ENCODE assay signal across 9 cellular contexts in genomic region chr10:61733358-61733940, GRCh38.
DNase-seq lines count a peak whose midpoint lies in the region; ATAC-seq and TF ChIP-seq lines count a peak whose summit lies in the region.
"Had no signal": no experiment of that assay in that cellular context is flagged by ENCODE, and none has a peak within 500 bp of the region (broad histone marks: within the 10 kb centered on the region; RNA-seq: fewer than 3 reads in every experiment).

No MANE protein-coding gene starts in this region.

- intact Hi-C loops in activated CD4-positive, alpha-beta memory T cell treated with anti-CD3 and anti-CD28 coated beads for 36 hours (cut with micrococcal nuclease) = no loop called here
- intact Hi-C loops in psoas muscle (cut with DNase I) = loop anchor here (5.0 to 10.0 kb wide), 2 partner anchors 589 to 916 kb away; no protein-coding TSS in a partner anchor

- H3K27ac ChIP-seq in SK-N-SH (ENCODE audit: low read depth in 2 of 2, low read length in 1 of 2) = peak overlapping the region in 1 of 2 experiments; percentile 58; a peak in 1 of 4 replicates
- no peak overlapping the region for H3K27ac ChIP-seq in psoas muscle

- H3K4me1 ChIP-seq in SK-N-SH (ENCODE audit: control insufficient read depth in 1 of 2, insufficient read depth in 2 of 2, low read depth in 1 of 2, low read length in 1 of 2) (peaks cover 0 to 9% of the 10 kb centered on the region in 2 experiments; a peak in 1 of 4 replicates), psoas muscle (no peaks in the 10 kb centered on the region)

- no peak overlapping the region for H3K9ac ChIP-seq in SK-N-SH

- H3K27ac Mint-ChIP-seq in activated CD4-positive, alpha-beta memory T cell treated with anti-CD3 and anti-CD28 coated beads for 36 hours = no peak overlapping the region
- H3K27ac Mint-ChIP-seq in activated CD4-positive, alpha-beta memory T cell treated with anti-CD3 and anti-CD28 coated beads, Interleukin-2, amount 10 ng/mL, durations not matched to agents 7 days and 5 days = no peak overlapping the region
- H3K27ac Mint-ChIP-seq: activated naive CD4-positive, alpha-beta T cell treated with anti-CD3 and anti-CD28 coated beads, Interleukin-2, amount 50 U/mL, for 72 hours had no signal

- peak; percentile 66 for TF ChIP-seq RAD21 in Ishikawa (IDR thresholded peaks at IDR 0.05; ENCODE audit: low read depth)
- peak; percentile 85 for TF ChIP-seq RAD21 in SK-N-SH (IDR thresholded peaks at IDR 0.05; ENCODE audit: low read length)

- CTCF ChIA-PET in activated CD4-positive, alpha-beta memory T cell treated with anti-CD3 and anti-CD28 coated beads for 36 hours (lab: Charles Lee) = interaction anchor here (0.6 to 2.7 kb wide), 12 partner anchors 8 to 917 kb away, joined by 3 to 8 read pairs (median 6); no protein-coding TSS in a partner anchor
- CTCF ChIA-PET in activated CD4-positive, alpha-beta memory T cell treated with anti-CD3 and anti-CD28 coated beads, Interleukin-2, amount 10 ng/mL, durations not matched to agents 7 days and 5 days (lab: Charles Lee) = interaction anchor here (1.0 to 3.0 kb wide), 7 partner anchors 9 to 914 kb away, joined by 3 to 10 read pairs (median 4); no protein-coding TSS in a partner anchor
- CTCF ChIA-PET in SK-N-SH (lab: Yijun Ruan, JAX) = interaction anchor here (0.6 to 4.1 kb wide), 25 partner anchors 11 to 598 kb away, joined by 3 to 44 read pairs (median 3); no protein-coding TSS in a partner anchor

- no peaks in the 10 kb centered on the region for H4K20me1 ChIP-seq in SK-N-SH (ENCODE audit: insufficient read depth)

- ATAC-seq in psoas muscle = no peak
- no peak for ATAC-seq in HG02938 (IDR thresholded peaks at IDR 0.05; ENCODE audit: unreplicated experiment)
- ATAC-seq in GM21825 (IDR thresholded peaks at IDR 0.05; ENCODE audit: unreplicated experiment) = no peak
- ATAC-seq: activated naive CD4-positive, alpha-beta T cell treated with anti-CD3 and anti-CD28 coated beads, Interleukin-2, amount 50 U/mL, for 72 hours had no signal

- TF ChIP-seq EP300 in Ishikawa (IDR thresholded peaks at IDR 0.05; ENCODE audit: borderline replicate concordance) (no peak), SK-N-SH (IDR thresholded peaks at IDR 0.05; ENCODE audit: borderline replicate concordance in 1 of 2, low read depth in 1 of 2, low read length in 1 of 2) (no peak)

- H3K4me2 ChIP-seq in SK-N-SH = no peak overlapping the region

- TF ChIP-seq CTCF in SK-N-SH (IDR thresholded peaks at IDR 0.05) (peak; percentile 77), fibroblast of pulmonary artery (IDR thresholded peaks at IDR 0.05; ENCODE audit: low read length, missing control alignments) (peak; percentile 63), psoas muscle (IDR thresholded peaks at IDR 0.05) (peak; percentile 59)

- POLR2A ChIA-PET in activated CD4-positive, alpha-beta memory T cell treated with anti-CD3 and anti-CD28 coated beads for 36 hours (lab: Charles Lee) = no interaction called here
- POLR2A ChIA-PET in activated CD4-positive, alpha-beta memory T cell treated with anti-CD3 and anti-CD28 coated beads, Interleukin-2, amount 10 ng/mL, durations not matched to agents 7 days and 5 days (lab: Charles Lee) = no interaction called here
- POLR2A ChIA-PET in SK-N-SH (lab: Yijun Ruan, JAX) = no interaction called here

- peaks cover 2% of the 10 kb centered on the region for H3K36me3 Mint-ChIP-seq in activated CD4-positive, alpha-beta memory T cell treated with anti-CD3 and anti-CD28 coated beads for 36 hours
- no peaks in the 10 kb centered on the region for H3K36me3 Mint-ChIP-seq in activated CD4-positive, alpha-beta memory T cell treated with anti-CD3 and anti-CD28 coated beads, Interleukin-2, amount 10 ng/mL, durations not matched to agents 7 days and 5 days (ENCODE audit: low read depth)
- H3K36me3 Mint-ChIP-seq: activated naive CD4-positive, alpha-beta T cell treated with anti-CD3 and anti-CD28 coated beads, Interleukin-2, amount 50 U/mL, for 72 hours had no signal

- H3K27me3 ChIP-seq in SK-N-SH (ENCODE audit: insufficient read depth) = no peaks in the 10 kb centered on the region
- H3K27me3 ChIP-seq in psoas muscle (ENCODE audit: insufficient read depth in 3 of 3, low read length in 2 of 3) = no peaks in the 10 kb centered on the region

- H3K9me3 ChIP-seq in SK-N-SH (no peaks in the 10 kb centered on the region), psoas muscle (no peaks in the 10 kb centered on the region)

- 82% methylated on average over 1 of the region's 1 CpG for WGBS in SK-N-SH (ENCODE audit: low lambda C conversion rate)
- 90 to 94% (median 91%) methylated on average over 1 of the region's 1 CpG for WGBS in psoas muscle, 3 donors

- H3K36me3 ChIP-seq in SK-N-SH (replicated peaks in 1 of 2; ENCODE audit: control insufficient read depth in 1 of 2, insufficient read depth in 2 of 2, low read length in 1 of 2) = no peaks in the 10 kb centered on the region
- no peaks in the 10 kb centered on the region for H3K36me3 ChIP-seq in psoas muscle (ENCODE audit: insufficient read depth in 1 of 2, low read depth in 1 of 2)

- H3K4me3 ChIP-seq in SK-N-SH (ENCODE audit: low read depth in 2 of 2, low read length in 1 of 2) (no peak overlapping the region), fibroblast of pulmonary artery (replicated peaks; ENCODE audit: low read depth, low read length) (no peak overlapping the region), psoas muscle (no peak overlapping the region)

- H3K9me3 Mint-ChIP-seq in activated CD4-positive, alpha-beta memory T cell treated with anti-CD3 and anti-CD28 coated beads for 36 hours = peaks cover 3% of the 10 kb centered on the region
- H3K9me3 Mint-ChIP-seq in activated CD4-positive, alpha-beta memory T cell treated with anti-CD3 and anti-CD28 coated beads, Interleukin-2, amount 10 ng/mL, durations not matched to agents 7 days and 5 days = peaks cover 3% of the 10 kb centered on the region

- H3K9me2 ChIP-seq in SK-N-SH = no peaks in the 10 kb centered on the region

- no peaks in the 10 kb centered on the region for H3K4me1 Mint-ChIP-seq in activated CD4-positive, alpha-beta memory T cell treated with anti-CD3 and anti-CD28 coated beads for 36 hours (ENCODE audit: low read depth)
- H3K4me1 Mint-ChIP-seq in activated CD4-positive, alpha-beta memory T cell treated with anti-CD3 and anti-CD28 coated beads, Interleukin-2, amount 10 ng/mL, durations not matched to agents 7 days and 5 days = no peaks in the 10 kb centered on the region

- H3K27me3 Mint-ChIP-seq in activated CD4-positive, alpha-beta memory T cell treated with anti-CD3 and anti-CD28 coated beads for 36 hours = peaks cover 35% of the 10 kb centered on the region
- H3K27me3 Mint-ChIP-seq in activated CD4-positive, alpha-beta memory T cell treated with anti-CD3 and anti-CD28 coated beads, Interleukin-2, amount 10 ng/mL, durations not matched to agents 7 days and 5 days = peaks cover 68% of the 10 kb centered on the region

- H3K79me2 ChIP-seq in SK-N-SH (ENCODE audit: insufficient read depth) = no peaks in the 10 kb centered on the region

- H3K4me3 Mint-ChIP-seq in activated CD4-positive, alpha-beta memory T cell treated with anti-CD3 and anti-CD28 coated beads for 36 hours = no peak overlapping the region
- no peak overlapping the region for H3K4me3 Mint-ChIP-seq in activated CD4-positive, alpha-beta memory T cell treated with anti-CD3 and anti-CD28 coated beads, Interleukin-2, amount 10 ng/mL, durations not matched to agents 7 days and 5 days

- peaks cover 3% of the 10 kb centered on the region for H3F3A ChIP-seq in SK-N-SH (replicated peaks; ENCODE audit: insufficient read depth)

- no peak overlapping the region for H2AFZ ChIP-seq in SK-N-SH (ENCODE audit: low read depth)

- peak; percentile 9 for DNase-seq in activated CD4-positive, alpha-beta memory T cell treated with anti-CD3 and anti-CD28 coated beads for 36 hours
- DNase-seq in activated CD4-positive, alpha-beta memory T cell treated with anti-CD3 and anti-CD28 coated beads, Interleukin-2, amount 10 ng/mL, durations not matched to agents 7 days and 5 days = no peak
- DNase-seq in SK-N-SH = peak; percentile 29
- peak; percentile 77 for DNase-seq in fibroblast of pulmonary artery (ENCODE audit: low read depth)
- no peak for DNase-seq in psoas muscle

TF ChIP-seq in Ishikawa, 13 proteins besides CTCF, POLR2A, EP300 and RAD21 (continues in another document):
- TF ChIP-seq TAF1 (IDR thresholded peaks at IDR 0.05; ENCODE audit: low read depth) (no peak), TEAD4 (IDR thresholded peaks at IDR 0.05) (no peak), TCF12 (IDR thresholded peaks at IDR 0.05; ENCODE audit: low read depth) (no peak), CREB1 (IDR thresholded peaks at IDR 0.05; ENCODE audit: low read depth) (no peak)

TF ChIP-seq in SK-N-SH, 30 proteins besides CTCF, POLR2A, EP300 and RAD21:
- TF ChIP-seq SMC3 (IDR thresholded peaks at IDR 0.05; ENCODE audit: low read depth, low read length) (peak; percentile 78), CHD2 (IDR thresholded peaks at IDR 0.05; ENCODE audit: low read length, partially characterized antibody) (no peak), MXI1 (IDR thresholded peaks at IDR 0.05; ENCODE audit: low read depth, low read length) (no peak)

Comparison
In these comparisons a context has a peak if more than half of its experiments do, and no peak if none do; other contexts are left out.
1. DNase-seq: peak in activated CD4-positive, alpha-beta memory T cell treated with anti-CD3 and anti-CD28 coated beads for 36 hours (single experiment), SK-N-SH (single experiment) and fibroblast of pulmonary artery (single experiment); none in activated CD4-positive, alpha-beta memory T cell treated with anti-CD3 and anti-CD28 coated beads, Interleukin-2, amount 10 ng/mL, durations not matched to agents 7 days and 5 days (single experiment) and psoas muscle (0 of 2).
2. Peak in every context shown above with its lines, with median percentiles within 50 percentile points of each other: CTCF ChIP-seq.